ENCODE assay signal across 14 cellular contexts in genomic region chr22:37299969-37300509, GRCh38. TPM values are rescaled to one million over a fixed set of nuclear protein-coding genes. Genes with fewer than 3 reads are reported as not detected.
DNase-seq lines count a peak whose midpoint lies in the region; ATAC-seq, FAIRE-seq and TF ChIP-seq lines count a peak whose summit lies in the region.
"Had no signal": no experiment of that assay in that cellular context is flagged by ENCODE, and none has a peak within 500 bp of the region (broad histone marks: within the 10 kb centered on the region; RNA-seq: fewer than 3 reads in every experiment).

No MANE protein-coding gene starts in this region.

- H3K4me3 ChIP-seq in H1 (ENCODE audit: extremely low read depth in 1 of 4, insufficient read depth in 2 of 4, low read depth in 3 of 4, low read length in 4 of 4) (no peak overlapping the region), upper lobe of right lung (no peak overlapping the region), adrenal gland (no peak overlapping the region)

- no peak overlapping the region for H2BK5ac ChIP-seq in H1 (ENCODE audit: low read depth, low read length)

- no peak overlapping the region for H2BK120ac ChIP-seq in H1 (replicated peaks; ENCODE audit: low read depth, low read length)

- no peaks in the 10 kb centered on the region; the same call in 1 of the 2 replicates for H3K23me2 ChIP-seq in H1 (ENCODE audit: low read depth, low read length)

- peaks cover 87% of the 10 kb centered on the region for H3K36me3 Mint-ChIP-seq in activated naive CD4-positive, alpha-beta T cell treated with anti-CD3 and anti-CD28 coated beads, Interleukin-2, amount 10 ng/mL, durations not matched to agents 7 days and 5 days
- peaks cover 57% of the 10 kb centered on the region for H3K36me3 Mint-ChIP-seq in T-cell
- H3K36me3 Mint-ChIP-seq: type B pancreatic cell had no signal

- no peak overlapping the region for H2AFZ ChIP-seq in H1 (ENCODE audit: low read length)

- H2BK20ac ChIP-seq in H1 (ENCODE audit: low read length): peak overlapping the region; percentile 21; the same call in 1 of the 2 replicates

- H3K36me3 ChIP-seq in H1 (ENCODE audit: control insufficient read depth in 2 of 4, insufficient read depth in 4 of 4, low read length in 3 of 4) (no peaks in the 10 kb centered on the region), upper lobe of right lung (peaks cover 10% of the 10 kb centered on the region), adrenal gland (replicated peaks in 1 of 2) (no peaks in the 10 kb centered on the region)

- no peak overlapping the region; the same call in 1 of the 2 replicates for H3K18ac ChIP-seq in H1 (ENCODE audit: extremely low read depth, low read length)

- TF ChIP-seq POLR2A in H1 (IDR thresholded peaks at IDR 0.05; ENCODE audit: control extremely low read depth in 1 of 2, low read depth in 2 of 2, low read length in 2 of 2): no peak
- TF ChIP-seq POLR2A in adrenal gland (IDR thresholded peaks at IDR 0.05): no peak

- POLR2A ChIA-PET in T-cell (lab: Charles Lee): no interaction called here
- POLR2A ChIA-PET in H1 (lab: Charles Lee; ENCODE audit: partially characterized antibody): interaction anchor here (0.5 kb wide), 1 partner anchor 420 kb away, joined by 4 read pairs; no protein-coding TSS in a partner anchor

- H3K4ac ChIP-seq in H1 (replicated peaks; ENCODE audit: insufficient read length, low read depth, low read length): no peak overlapping the region

- H4K20me1 ChIP-seq in H1 (replicated peaks in 1 of 2; ENCODE audit: control insufficient read depth in 1 of 2, insufficient read depth in 2 of 2, low read length in 2 of 2): no peaks in the 10 kb centered on the region

- H3K79me2 ChIP-seq in H1 (ENCODE audit: control insufficient read depth in 1 of 2, insufficient read depth in 2 of 2, low read length in 2 of 2): no peaks in the 10 kb centered on the region

- 91% methylated on average over 4 of the region's 4 CpGs; no CpG with 5 or more reads in 1 of the 2 experiments for WGBS in H1 (ENCODE audit: extremely low coverage in 1 of 2, insufficient coverage in 1 of 2, insufficient read length in 1 of 2, insufficient replicate concordance in 2 of 2, low coverage in 1 of 2, low lambda C conversion rate in 2 of 2, missing lambda C conversion rate in 1 of 2), 2 experiments
- 80 to 84% (median 82%) methylated on average over 4 of the region's 4 CpGs for WGBS in adrenal gland, 4 donors

- H3K56ac ChIP-seq in H1 (replicated peaks; ENCODE audit: insufficient read length, low read depth, low read length): no peak overlapping the region

- H3K27me3 Mint-ChIP-seq in activated naive CD4-positive, alpha-beta T cell treated with anti-CD3 and anti-CD28 coated beads, Interleukin-2, amount 10 ng/mL, durations not matched to agents 7 days and 5 days: no peaks in the 10 kb centered on the region
- no peaks in the 10 kb centered on the region for H3K27me3 Mint-ChIP-seq in T-cell

- H3K9me3 Mint-ChIP-seq in activated naive CD4-positive, alpha-beta T cell treated with anti-CD3 and anti-CD28 coated beads, Interleukin-2, amount 10 ng/mL, durations not matched to agents 7 days and 5 days: no peaks in the 10 kb centered on the region
- H3K9me3 Mint-ChIP-seq in T-cell: no peaks in the 10 kb centered on the region
- H3K9me3 Mint-ChIP-seq: neural crest cell, type B pancreatic cell had no signal

- no peak for DNase-seq in activated naive CD4-positive, alpha-beta T cell treated with anti-CD3 and anti-CD28 coated beads, Interleukin-2, amount 10 ng/mL, durations not matched to agents 7 days and 5 days
- DNase-seq in activated naive CD4-positive, alpha-beta T cell treated with anti-CD3 and anti-CD28 coated beads, Interleukin-2, amount 50 U/mL, for 16 hours: no peak
- no peak for DNase-seq in T-cell
- DNase-seq in H1 (ENCODE audit: low read depth in 1 of 2, low spot score in 2 of 2): no peak
- no peak for DNase-seq in upper lobe of right lung
- no peak for DNase-seq in adrenal gland
- DNase-seq: foreskin keratinocyte had no signal

- TF ChIP-seq RAD21 in H1 (IDR thresholded peaks at IDR 0.05 in 1 of 2, conservative IDR thresholded peaks at IDR 0.05 in 1 of 2; ENCODE audit: low read depth in 2 of 2, low read length in 2 of 2): no peak

- H3K4me1 Mint-ChIP-seq in activated naive CD4-positive, alpha-beta T cell treated with anti-CD3 and anti-CD28 coated beads, Interleukin-2, amount 10 ng/mL, durations not matched to agents 7 days and 5 days: peaks cover 94% of the 10 kb centered on the region
- peaks cover 70 to 85% (median 79%) of the 10 kb centered on the region in 3 donors for H3K4me1 Mint-ChIP-seq in T-cell

- ATAC-seq in T-cell (replicated peaks in 1 of 4) (peak in 2 of 4 experiments; percentile 11), upper lobe of right lung (no peak), GM18502 (IDR thresholded peaks at IDR 0.05; ENCODE audit: poor library complexity, unreplicated experiment) (no peak), HG03442 (IDR thresholded peaks at IDR 0.05; ENCODE audit: unreplicated experiment) (no peak)
- ATAC-seq: foreskin keratinocyte had no signal

- no peak overlapping the region for H3K9ac ChIP-seq in H1 (replicated peaks in 1 of 4; ENCODE audit: extremely low read depth in 1 of 4, low read depth in 3 of 4, low read length in 3 of 4)

- no peak overlapping the region for H3K27ac ChIP-seq in H1 (ENCODE audit: low read depth, low read length)
- peak overlapping the region; percentile 30 for H3K27ac ChIP-seq in upper lobe of right lung
- no peak overlapping the region for H3K27ac ChIP-seq in adrenal gland
- H3K27ac ChIP-seq: foreskin keratinocyte had no signal

- H2BK12ac ChIP-seq in H1 (ENCODE audit: low read depth, low read length): no peak overlapping the region

- H2BK15ac ChIP-seq in H1 (ENCODE audit: low read length): no peak overlapping the region

- no peak for TF ChIP-seq EP300 in H1 (IDR thresholded peaks at IDR 0.05; ENCODE audit: borderline replicate concordance in 1 of 2, low read depth in 2 of 2, low read length in 2 of 2)

- intact Hi-C loops in upper lobe of right lung (cut with DNase I) (no loop called here), adrenal gland (cut with DNase I) (no loop called here)

- H3K27ac Mint-ChIP-seq in activated naive CD4-positive, alpha-beta T cell treated with anti-CD3 and anti-CD28 coated beads, Interleukin-2, amount 10 ng/mL, durations not matched to agents 7 days and 5 days: peak overlapping the region; percentile 96
- peak overlapping the region; percentile 98 to 99 for H3K27ac Mint-ChIP-seq in T-cell
- H3K27ac Mint-ChIP-seq: type B pancreatic cell had no signal

- TF ChIP-seq CTCF in H1 (IDR thresholded peaks at IDR 0.05; ENCODE audit: control extremely low read depth in 1 of 3, insufficient read depth in 1 of 3, low read depth in 1 of 3, low read length in 3 of 3): no peak
- no peak for TF ChIP-seq CTCF in upper lobe of right lung (IDR thresholded peaks at IDR 0.05)
- no peak for TF ChIP-seq CTCF in adrenal gland (IDR thresholded peaks at IDR 0.05)

- peak overlapping the region; percentile 70 for H3K4me3 Mint-ChIP-seq in activated naive CD4-positive, alpha-beta T cell treated with anti-CD3 and anti-CD28 coated beads, Interleukin-2, amount 10 ng/mL, durations not matched to agents 7 days and 5 days
- peak overlapping the region in 2 of 3 donors; percentile 58 to 83 for H3K4me3 Mint-ChIP-seq in T-cell
- H3K4me3 Mint-ChIP-seq: neural crest cell, type B pancreatic cell had no signal

- H3K27me3 ChIP-seq in H1 (replicated peaks in 1 of 4; ENCODE audit: control insufficient read depth in 3 of 4, extremely low read depth in 1 of 4, insufficient read depth in 3 of 4, low read length in 3 of 4) (peaks cover 0 to 13% (median 3%) of the 10 kb centered on the region in 4 experiments; a peak in 3 of 7 replicates), upper lobe of right lung (no peaks in the 10 kb centered on the region), adrenal gland (no peaks in the 10 kb centered on the region)
- H3K27me3 ChIP-seq: foreskin keratinocyte had no signal

- no peak overlapping the region for H3K14ac ChIP-seq in H1 (ENCODE audit: insufficient read length)

- no peak overlapping the region for H4K91ac ChIP-seq in H1 (replicated peaks; ENCODE audit: insufficient read length, low read length)

- no peak overlapping the region for H4K5ac ChIP-seq in H1 (ENCODE audit: insufficient read length, low read depth, low read length)

- H3K4me1 ChIP-seq in H1 (replicated peaks in 1 of 4; ENCODE audit: control insufficient read depth in 3 of 4, insufficient read depth in 4 of 4, low read length in 3 of 4) (peaks cover 3 to 20% (median 9%) of the 10 kb centered on the region in 4 experiments; a peak in 6 of 7 replicates), upper lobe of right lung (peaks cover 23% of the 10 kb centered on the region), adrenal gland (replicated peaks in 1 of 2) (peaks cover 22 to 24% of the 10 kb centered on the region in 2 donors)

- no peak overlapping the region for H4K8ac ChIP-seq in H1 (ENCODE audit: extremely low read depth, insufficient read depth, low read length)

- no peak overlapping the region for H3K4me2 ChIP-seq in H1 (ENCODE audit: insufficient read depth in 1 of 2, low read depth in 2 of 2, low read length in 2 of 2)

- FAIRE-seq in H1 (lab: Jason Lieb, UNC): no peak
- FAIRE-seq: endometrium, H54 had no signal

- no peak overlapping the region for H3K23ac ChIP-seq in H1 (ENCODE audit: insufficient read length)

- CTCF ChIA-PET in activated naive CD4-positive, alpha-beta T cell treated with anti-CD3 and anti-CD28 coated beads, Interleukin-2, amount 10 ng/mL, durations not matched to agents 7 days and 5 days (lab: Charles Lee): interaction anchor here (1.1 to 1.4 kb wide), 4 partner anchors 10 to 150 kb away, joined by 3 to 8 read pairs (median 4); no protein-coding TSS in a partner anchor
- CTCF ChIA-PET in T-cell (lab: Charles Lee): interaction anchor here in 1 of 2 donors (1.1 to 1.3 kb wide), 3 partner anchors 10 to 17 kb away, joined by 3 to 5 read pairs (median 3); no protein-coding TSS in a partner anchor
- CTCF ChIA-PET in H1 (lab: Charles Lee; ENCODE audit: partially characterized antibody): interaction anchor here (0.6 to 3.0 kb wide), 9 partner anchors 14 to 172 kb away, joined by 3 to 11 read pairs (median 4); no protein-coding TSS in a partner anchor

- no peaks in the 10 kb centered on the region for H3K79me1 ChIP-seq in H1 (ENCODE audit: low read depth, low read length)

- no peak overlapping the region for H2AK5ac ChIP-seq in H1 (ENCODE audit: low read depth, low read length)

- H3K9me3 ChIP-seq in H1 (ENCODE audit: insufficient read depth in 2 of 2, low read depth in 1 of 2, low read length in 1 of 2) (no peaks in the 10 kb centered on the region), upper lobe of right lung (no peaks in the 10 kb centered on the region), adrenal gland (replicated peaks in 1 of 3) (no peaks in the 10 kb centered on the region)

RNA-seq across cellular contexts. Expression of gene CYTH4, which starts 17.7 kb away (rescaled TPM):
- total RNA-seq in T-cell (100 to 1,000 TPM; 146 to 181 (median 151) TPM), upper lobe of right lung (37.9 TPM), adrenal gland (10 to 100 TPM; 16.4 to 80.7 (median 25.5) TPM)
- not detected in 2 replicates for total RNA-seq in H1 (2021; fragmentation: NEBNext Ultra II Directional; extraction: Animal tissue kit (Norgen Biotek cat#: 25700))
- polyA plus RNA-seq in H1 (2011; rRNA removed) (0.08 and 0.09 TPM in 2 replicates), adrenal gland (10 to 100 TPM in 2 of 3 donors, 1 to 10 TPM in 1; 7.5 to 26.6 (median 11.5) TPM)
- 0.43 TPM for polyA plus RNA-seq in H1 (2011; cell fraction: cytosol; rRNA removed)
- polyA plus RNA-seq in H1 (2011; cell fraction: nucleus; rRNA removed): 0.16 TPM
- polyA plus RNA-seq in H1 (2012, experiment 1 of 2): 0.07 to 0.11 TPM in 2 of 4 replicates, not detected in the others
- not detected for polyA plus RNA-seq in H1 (2012, experiment 2 of 2)
- polyA plus RNA-seq in H1 (2013, experiment 1 of 2): 0.02 TPM
- 0.04 TPM for polyA plus RNA-seq in H1 (2013, experiment 2 of 2)
- polyA minus RNA-seq in H1 (2011; rRNA and poly(A)+ RNA removed): 0.10 TPM in 1 of 2 replicates, not detected in the other
- polyA minus RNA-seq in H1 (2011; cell fraction: cytosol; rRNA and poly(A)+ RNA removed): not detected
- polyA minus RNA-seq in H1 (2011; cell fraction: nucleus; rRNA and poly(A)+ RNA removed): not detected
- total RNA-seq: lung microvascular endothelial cell, neural crest cell had no signal

RNA-seq across cellular contexts. Expression of gene RAC2, which starts 56.0 kb away (rescaled TPM):
- 100 to 1,000 TPM; 353 to 413 (median 385) TPM for total RNA-seq in T-cell
- 2.1 and 2.3 TPM in 2 replicates for total RNA-seq in H1 (2021; fragmentation: NEBNext Ultra II Directional; extraction: Animal tissue kit (Norgen Biotek cat#: 25700))
- polyA plus RNA-seq in H1 (2011; rRNA removed): 4.3 and 6.1 TPM in 2 replicates
- polyA plus RNA-seq in H1 (2011; cell fraction: cytosol; rRNA removed): 1.5 TPM
- 6.4 TPM for polyA plus RNA-seq in H1 (2011; cell fraction: nucleus; rRNA removed)
- 1.6 to 3.7 TPM (median 2.8 TPM) in 4 replicates for polyA plus RNA-seq in H1 (2012, experiment 1 of 2)
- 1.8 TPM for polyA plus RNA-seq in H1 (2012, experiment 2 of 2)
- 4.4 TPM for polyA plus RNA-seq in H1 (2013, experiment 1 of 2)
- polyA plus RNA-seq in H1 (2013, experiment 2 of 2): 4.1 TPM
- 1.7 and 2.9 TPM in 2 replicates for polyA minus RNA-seq in H1 (2011; rRNA and poly(A)+ RNA removed)
- polyA minus RNA-seq in H1 (2011; cell fraction: cytosol; rRNA and poly(A)+ RNA removed): 3.2 TPM
- polyA minus RNA-seq in H1 (2011; cell fraction: nucleus; rRNA and poly(A)+ RNA removed): 3.7 TPM
- total RNA-seq in upper lobe of right lung: 107 TPM
- total RNA-seq in adrenal gland: 10 to 100 TPM in 5 of 8 donors, 1 to 10 TPM in 3; 4.3 to 17.9 (median 11.3) TPM
- polyA plus RNA-seq in adrenal gland: 10 to 100 TPM in 2 of 3 donors, 1 to 10 TPM in 1; 6.3 to 12.4 (median 11.0) TPM

Comparison
In these comparisons a context has a peak if more than half of its experiments do, and no peak if none do; other contexts are left out.
1. RNA of gene CYTH4, which starts 17.7 kb away (total RNA-seq): 146 to 181 TPM in T-cell, 37.9 TPM in upper lobe of right lung (single experiment) and 16.4 to 80.7 TPM in adrenal gland; not detected in H1; every median in the first group is over 10 times any median in the second.